Comparison of ENCODE assay signal across 24 cellular contexts in genomic region chr2:220209751-220210150, GRCh38.
"Had no signal": no experiment of that assay in that cellular context is flagged by ENCODE, and none has a peak within 500 bp of the region (broad histone marks: within the 10 kb centered on the region; RNA-seq: fewer than 3 reads in every experiment).

No MANE protein-coding gene starts in this region.

- H3K4me3 ChIP-seq: coronary artery, dorsolateral prefrontal cortex, hepatocyte, left ventricle myocardium inferior, lower lobe of right lung, right atrium auricular region, sigmoid colon, skin epidermis, stomach, thoracic aorta, transverse colon had no signal

- H2AFZ ChIP-seq: hepatocyte had no signal

- H3K4me1 ChIP-seq: left ventricle myocardium inferior, lower lobe of right lung, right atrium auricular region, sigmoid colon, stomach, transverse colon had no signal

- H3K27ac Mint-ChIP-seq: memory B cell, naive B cell, nephron progenitor cell had no signal

- H3K4me1 Mint-ChIP-seq: memory B cell, naive B cell had no signal

- H3K4me3 Mint-ChIP-seq: memory B cell, naive B cell, nephron progenitor cell had no signal

- H3K9me3 Mint-ChIP-seq: memory B cell, nephron progenitor cell had no signal

- H3K27me3 ChIP-seq: dorsolateral prefrontal cortex, hepatocyte, right atrium auricular region, sigmoid colon, stomach, transverse colon had no signal

- H3K36me3 ChIP-seq: left ventricle myocardium inferior, lower lobe of right lung, right atrium auricular region, sigmoid colon, stomach, thoracic aorta, transverse colon had no signal

- DNase-seq: dorsolateral prefrontal cortex; effector CD8-positive, alpha-beta T cell; foreskin melanocyte; head of caudate nucleus; kidney; left cardiac atrium; left ventricle myocardium inferior; lower lobe of right lung; naive B cell; nephron progenitor cell; posterior cingulate gyrus; sigmoid colon; stimulated activated CD4-positive, alpha-beta T cell treated with anti-CD3 and anti-CD28 coated beads, Interleukin-2, amount 100 ng/mL, for 24 hours; stimulated activated CD4-positive, alpha-beta T cell treated with anti-CD3 and anti-CD28 coated beads, Interleukin-4, amount 100 ng/mL, for 4 hours; stimulated activated naive CD4-positive, alpha-beta T cell; stomach; substantia nigra; transverse colon had no signal

- H3K4me2 ChIP-seq: hepatocyte had no signal

- H3K36me3 Mint-ChIP-seq: memory B cell, naive B cell had no signal

- H3K79me2 ChIP-seq: hepatocyte had no signal

- H3K27me3 Mint-ChIP-seq: memory B cell, naive B cell had no signal

- ATAC-seq: left cardiac atrium, lower lobe of right lung had no signal

- H3K27ac ChIP-seq: coronary artery, dorsolateral prefrontal cortex, hepatocyte, left ventricle myocardium inferior, lower lobe of right lung, right atrium auricular region, sigmoid colon, skin epidermis, stomach, thoracic aorta, transverse colon had no signal

- H3K9me3 ChIP-seq: left ventricle myocardium inferior, lower lobe of right lung, right atrium auricular region, sigmoid colon, stomach, thoracic aorta, transverse colon had no signal
